ENCODE assay signal across 8 cellular contexts in the genomic region with DNA sequence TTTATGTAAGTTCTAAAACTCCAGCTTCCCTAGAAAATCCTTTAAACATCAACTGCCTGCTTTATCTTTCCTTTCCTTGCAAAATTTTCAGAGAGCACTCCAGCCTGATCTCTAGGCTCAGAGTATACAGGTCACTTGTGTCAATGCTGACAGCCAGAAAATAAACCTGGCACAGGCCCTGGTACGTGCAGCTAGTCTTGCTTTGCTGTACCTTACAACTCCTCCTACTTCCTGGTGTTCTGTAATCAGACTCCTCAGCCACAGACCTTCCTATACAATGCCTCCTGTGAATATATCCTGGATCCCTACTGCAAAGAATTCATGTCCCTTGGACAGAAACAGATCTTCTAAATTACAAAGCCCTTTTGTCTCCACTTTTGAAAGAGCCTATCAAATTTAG. TPM values are rescaled to one million over a fixed set of nuclear protein-coding genes. Genes with fewer than 3 reads are reported as not detected.
DNase-seq lines count a peak whose midpoint lies in the region; ATAC-seq and TF ChIP-seq lines count a peak whose summit lies in the region.

No MANE protein-coding gene starts in this region.

- H3K27ac ChIP-seq in body of pancreas = peak overlapping the region; percentile 11 to 62 (median 36)

- H3K27me3 ChIP-seq in body of pancreas = no peaks in the 10 kb centered on the region

- no peaks in the 10 kb centered on the region for H3K36me3 Mint-ChIP-seq in natural killer cell treated with Interleukin-12 subunit alpha and Interleukin-12 subunit beta and Interleukin-15 and Interleukin-18, amount 100 ng/mL, for 72 hours

- intact Hi-C loops in body of pancreas (cut with DNase I) = no loop called here

- peak overlapping the region; percentile 25 for H3K4me3 Mint-ChIP-seq in natural killer cell treated with Interleukin-12 subunit alpha and Interleukin-12 subunit beta and Interleukin-15 and Interleukin-18, amount 100 ng/mL, for 72 hours

- H3K36me3 ChIP-seq in body of pancreas (replicated peaks in 1 of 2; ENCODE audit: insufficient read depth in 1 of 2, low read depth in 2 of 2) = no peaks in the 10 kb centered on the region

- peaks cover 12 to 14% of the 10 kb centered on the region in 2 donors for H3K4me1 Mint-ChIP-seq in natural killer cell treated with Interleukin-12 subunit alpha and Interleukin-12 subunit beta and Interleukin-15 and Interleukin-18, amount 100 ng/mL, for 72 hours (ENCODE audit: low read depth in 2 of 2)

- DNase-seq in COLO668 (lab: John Stamatoyannopoulos, UW; ENCODE audit: unreplicated experiment) = peak; percentile 16
- DNase-seq in NCI-H510A (lab: John Stamatoyannopoulos, UW) = peak; percentile 51
- peak; percentile 67 to 86 (median 81) for DNase-seq in body of pancreas
- no peak for DNase-seq in natural killer cell treated with Interleukin-12 subunit alpha and Interleukin-12 subunit beta and Interleukin-15 and Interleukin-18, amount 100 ng/mL, for 72 hours (ENCODE audit: low spot score)
- DNase-seq in HuH-7.5 (ENCODE audit: low spot score) = no peak
- DNase-seq in effector CD8-positive, alpha-beta T cell (lab: John Stamatoyannopoulos, UW) = no peak
- DNase-seq in MV-4-11 (lab: John Stamatoyannopoulos, UW) = no peak

- H3K4me3 ChIP-seq in body of pancreas = no peak overlapping the region

- H3K27ac Mint-ChIP-seq in natural killer cell treated with Interleukin-12 subunit alpha and Interleukin-12 subunit beta and Interleukin-15 and Interleukin-18, amount 100 ng/mL, for 72 hours = peak overlapping the region; percentile 67 to 90

- H3K4me1 ChIP-seq in body of pancreas = peaks cover 13% of the 10 kb centered on the region

- H3K9me3 Mint-ChIP-seq in natural killer cell treated with Interleukin-12 subunit alpha and Interleukin-12 subunit beta and Interleukin-15 and Interleukin-18, amount 100 ng/mL, for 72 hours = no peaks in the 10 kb centered on the region

- peak in 1 of 7 experiments; percentile 5 for TF ChIP-seq CTCF in body of pancreas (IDR thresholded peaks at IDR 0.05)

- H3K9me3 ChIP-seq in body of pancreas = no peaks in the 10 kb centered on the region

- no peaks in the 10 kb centered on the region for H3K27me3 Mint-ChIP-seq in natural killer cell treated with Interleukin-12 subunit alpha and Interleukin-12 subunit beta and Interleukin-15 and Interleukin-18, amount 100 ng/mL, for 72 hours

- ATAC-seq in GM21723 (IDR thresholded peaks at IDR 0.05; ENCODE audit: unreplicated experiment) = peak; percentile 43
- ATAC-seq in body of pancreas = peak; percentile 93
- ATAC-seq in natural killer cell treated with Interleukin-12 subunit alpha and Interleukin-12 subunit beta and Interleukin-15 and Interleukin-18, amount 100 ng/mL, for 72 hours = peak; percentile 85 to 86

- no peak for TF ChIP-seq POLR2A in body of pancreas (IDR thresholded peaks at IDR 0.05)

- 0 to 11% methylated on average over 1 of the region's 1 CpG for WGBS in body of pancreas, 2 donors

RNA-seq across cellular contexts. Expression of gene TMEM123, which starts 24.2 kb away (rescaled TPM):
- total RNA-seq in body of pancreas = 10 to 100 TPM; 40.2 to 82.5 TPM
- 10 to 100 TPM; 64.6 to 81.3 TPM for total RNA-seq in natural killer cell treated with Interleukin-12 subunit alpha and Interleukin-12 subunit beta and Interleukin-15 and Interleukin-18, amount 100 ng/mL, for 72 hours

RNA-seq across cellular contexts. Expression of gene MMP7, which starts 53.7 kb away (rescaled TPM):
- total RNA-seq in body of pancreas = 100 to 1,000 TPM in 1 of 2 donors, 10 to 100 TPM in 1; 54.5 to 105 TPM
- not detected for total RNA-seq in natural killer cell treated with Interleukin-12 subunit alpha and Interleukin-12 subunit beta and Interleukin-15 and Interleukin-18, amount 100 ng/mL, for 72 hours

Comparison
In these comparisons a context has a peak if more than half of its experiments do, and no peak if none do; other contexts are left out.
1. DNase-seq: peak in COLO668 (single experiment), NCI-H510A (single experiment) and body of pancreas (4 of 4); none in natural killer cell treated with Interleukin-12 subunit alpha and Interleukin-12 subunit beta and Interleukin-15 and Interleukin-18, amount 100 ng/mL, for 72 hours (single experiment), HuH-7.5 (single experiment), effector CD8-positive, alpha-beta T cell (single experiment) and MV-4-11 (single experiment).
2. ATAC-seq: peak in every context shown above with its lines; median percentile 93 in body of pancreas; 86 in natural killer cell treated with Interleukin-12 subunit alpha and Interleukin-12 subunit beta and Interleukin-15 and Interleukin-18, amount 100 ng/mL, for 72 hours; 43 in GM21723.
3. RNA of gene MMP7, which starts 53.7 kb away (total RNA-seq): 54.5 to 105 TPM in body of pancreas; not detected in natural killer cell treated with Interleukin-12 subunit alpha and Interleukin-12 subunit beta and Interleukin-15 and Interleukin-18, amount 100 ng/mL, for 72 hours; every median in the first group is over 10 times any median in the second.